ENCODE assay signal across 8 cellular contexts in genomic region chr9:95508968-95509850, GRCh38. TPM values are rescaled to one million over a fixed set of nuclear protein-coding genes. Genes with fewer than 3 reads are reported as not detected.
DNase-seq lines count a peak whose midpoint lies in the region; ATAC-seq and TF ChIP-seq lines count a peak whose summit lies in the region.

No MANE protein-coding gene starts in this region.

- H3K27ac Mint-ChIP-seq in stimulated activated naive CD8-positive, alpha-beta T cell treated with anti-CD3 and anti-CD28 coated beads, Interleukin-15, Interleukin-2, amounts not matched to agents 100 ng/mL and 50 ng/mL, for 24 hours = no peak overlapping the region

- H3K4me1 ChIP-seq in BLaER1 treated with 17β-estradiol and CSF1 and Interleukin-3, amounts not matched to agents 10 nM and 100 nM = peaks cover 33 to 51% (median 46%) of the 10 kb centered on the region in 10 experiments
- H3K4me1 ChIP-seq in mononuclear cell (ENCODE audit: insufficient read depth, low read length) = peaks cover 45% of the 10 kb centered on the region

- H3K4me3 Mint-ChIP-seq in activated T-cell treated with anti-CD3 and anti-CD28 coated beads, Interleukin-2, amount 50 U/mL, for 4 hours = peak overlapping the region; percentile 95
- peak overlapping the region; percentile 90 for H3K4me3 Mint-ChIP-seq in stimulated activated naive CD8-positive, alpha-beta T cell treated with anti-CD3 and anti-CD28 coated beads, Interleukin-15, Interleukin-2, amounts not matched to agents 100 ng/mL and 50 ng/mL, for 24 hours

- peaks cover 20% of the 10 kb centered on the region for H3K27me3 Mint-ChIP-seq in activated T-cell treated with anti-CD3 and anti-CD28 coated beads, Interleukin-2, amount 50 U/mL, for 4 hours (ENCODE audit: low read depth)
- H3K27me3 Mint-ChIP-seq in stimulated activated naive CD8-positive, alpha-beta T cell treated with anti-CD3 and anti-CD28 coated beads, Interleukin-15, Interleukin-2, amounts not matched to agents 100 ng/mL and 50 ng/mL, for 24 hours = peaks cover 32% of the 10 kb centered on the region

- peak; percentile 29 for ATAC-seq in GM19351 (IDR thresholded peaks at IDR 0.05; ENCODE audit: unreplicated experiment)
- peak; percentile 13 to 15 for ATAC-seq in activated T-cell treated with anti-CD3 and anti-CD28 coated beads, Interleukin-2, amount 50 U/mL, for 4 hours

- H3K27ac ChIP-seq in BLaER1 treated with 17β-estradiol and CSF1 and Interleukin-3, amounts not matched to agents 10 nM and 100 nM = peak overlapping the region in 10 of 11 experiments; percentile 85 to 98 (median 96); a peak in 19 of 22 replicates

- H3K9ac ChIP-seq in BLaER1 treated with 17β-estradiol and CSF1 and Interleukin-3, amounts not matched to agents 10 nM and 100 nM = peak overlapping the region; percentile 92 to 97 (median 95)

- no peak for TF ChIP-seq POLR2A in erythroblast (IDR thresholded peaks at IDR 0.05; ENCODE audit: low read length)

- peaks cover 45% of the 10 kb centered on the region for H3K4me1 Mint-ChIP-seq in activated T-cell treated with anti-CD3 and anti-CD28 coated beads, Interleukin-2, amount 50 U/mL, for 4 hours (ENCODE audit: low read depth)
- peaks cover 46% of the 10 kb centered on the region for H3K4me1 Mint-ChIP-seq in stimulated activated naive CD8-positive, alpha-beta T cell treated with anti-CD3 and anti-CD28 coated beads, Interleukin-15, Interleukin-2, amounts not matched to agents 100 ng/mL and 50 ng/mL, for 24 hours (ENCODE audit: low read depth)

- no peaks in the 10 kb centered on the region for H3K9me3 Mint-ChIP-seq in activated T-cell treated with anti-CD3 and anti-CD28 coated beads, Interleukin-2, amount 50 U/mL, for 4 hours
- H3K9me3 Mint-ChIP-seq in stimulated activated naive CD8-positive, alpha-beta T cell treated with anti-CD3 and anti-CD28 coated beads, Interleukin-15, Interleukin-2, amounts not matched to agents 100 ng/mL and 50 ng/mL, for 24 hours = peaks cover 4% of the 10 kb centered on the region

- peaks cover 5 to 14% (median 11%) of the 10 kb centered on the region in 11 experiments; a peak in 20 of 22 replicates for H4K20me1 ChIP-seq in BLaER1 treated with 17β-estradiol and CSF1 and Interleukin-3, amounts not matched to agents 10 nM and 100 nM

- H3K36me3 Mint-ChIP-seq in activated T-cell treated with anti-CD3 and anti-CD28 coated beads, Interleukin-2, amount 50 U/mL, for 4 hours (ENCODE audit: insufficient read depth) = no peaks in the 10 kb centered on the region
- H3K36me3 Mint-ChIP-seq in stimulated activated naive CD8-positive, alpha-beta T cell treated with anti-CD3 and anti-CD28 coated beads, Interleukin-15, Interleukin-2, amounts not matched to agents 100 ng/mL and 50 ng/mL, for 24 hours (ENCODE audit: low read depth) = peaks cover 11% of the 10 kb centered on the region

- no peaks in the 10 kb centered on the region for H3K36me3 ChIP-seq in BLaER1 treated with 17β-estradiol and CSF1 and Interleukin-3, amounts not matched to agents 10 nM and 100 nM

- H3K27me3 ChIP-seq in BLaER1 treated with 17β-estradiol and CSF1 and Interleukin-3, amounts not matched to agents 10 nM and 100 nM = peaks cover 9 to 78% (median 48%) of the 10 kb centered on the region in 11 experiments
- H3K27me3 ChIP-seq in mononuclear cell (ENCODE audit: insufficient read depth, low read length) = peaks cover 75% of the 10 kb centered on the region

- peak overlapping the region; percentile 74 to 92 (median 88) for H3K4me3 ChIP-seq in BLaER1 treated with 17β-estradiol and CSF1 and Interleukin-3, amounts not matched to agents 10 nM and 100 nM
- peak overlapping the region; percentile 34 for H3K4me3 ChIP-seq in mononuclear cell (ENCODE audit: low read length)

- peak; percentile 85 for DNase-seq in HT1080 (ENCODE audit: low read depth)
- peak; percentile 59 for DNase-seq in NOMO-1 treated with DMSO at 0.1 percent for 48 hours (lab: John Stamatoyannopoulos, UW; ENCODE audit: unreplicated experiment)
- peak; percentile 64 for DNase-seq in activated T-cell treated with anti-CD3 and anti-CD28 coated beads, Interleukin-2, amount 50 U/mL, for 4 hours
- DNase-seq in erythroblast (lab: John Stamatoyannopoulos, UW) = peak; percentile 65 to 66

- H3K4me2 ChIP-seq in BLaER1 treated with 17β-estradiol and CSF1 and Interleukin-3, amounts not matched to agents 10 nM and 100 nM = peak overlapping the region; percentile 84 to 99 (median 95)

- H3K9me3 ChIP-seq in BLaER1 treated with 17β-estradiol and CSF1 and Interleukin-3, amounts not matched to agents 10 nM and 100 nM (replicated peaks in 1 of 11) = no peaks in the 10 kb centered on the region
- no peaks in the 10 kb centered on the region for H3K9me3 ChIP-seq in mononuclear cell (ENCODE audit: low read depth, low read length)

RNA-seq across cellular contexts. Expression of gene PTCH1, which starts 7.6 kb away (rescaled TPM):
- total RNA-seq in HT1080 (2014; rRNA removed; shearing (Covaris generic)) = 0.77 and 2.1 TPM in 2 replicates
- polyA plus RNA-seq in HT1080 (2015; cell fraction: cytosol; rRNA removed) = 0.73 and 1.2 TPM in 2 replicates
- polyA plus RNA-seq in HT1080 (2015; cell fraction: nucleus; rRNA removed) = 1.6 and 2.7 TPM in 2 replicates
- 1 to 10 TPM; 2.5 to 6.1 (median 4.1) TPM for total RNA-seq in activated T-cell treated with anti-CD3 and anti-CD28 coated beads, Interleukin-2, amount 50 U/mL, for 4 hours
- total RNA-seq in mononuclear cell = 10.2 TPM

Comparison
In these comparisons a context has a peak if more than half of its experiments do, and no peak if none do; other contexts are left out.
1. Peak in every context shown above with its lines: DNase-seq, ATAC-seq, H3K4me3 ChIP-seq and H3K27ac ChIP-seq.